In genomic region chr2:69400121-69400520, GRCh38 we compare ENCODE assay signal across 34 cellular contexts.
"Had no signal": no experiment of that assay in that cellular context is flagged by ENCODE, and none has a peak within 500 bp of the region (broad histone marks: within the 10 kb centered on the region; RNA-seq: fewer than 3 reads in every experiment).

No MANE protein-coding gene starts in this region.

- H3K4me2 ChIP-seq: KMS-11 had no signal

- H3K27ac ChIP-seq: KMS-11 had no signal

- H3K27me3 ChIP-seq: MG63 had no signal

- H3K4me3 ChIP-seq: MG63 had no signal

- H3K9me3 ChIP-seq: MG63 had no signal

- H3K9ac ChIP-seq: KMS-11 had no signal

- DNase-seq: Karpas-422, Kasumi-1, MG63, MM.1S, MV-4-11, NCI-H1048, NCI-H1092, NCI-H1092 treated with DMSO at 0.1 percent for 48 hours, NCI-H1105, NCI-H1105 treated with DMSO at 0.1 percent for 48 hours, NCI-H1417, NCI-H1417 treated with DMSO at 0.1 percent for 48 hours, NCI-H1436, NCI-H1436 treated with DMSO at 0.1 percent for 48 hours, NCI-H146, NCI-H1694, NCI-H1694 treated with DMSO at 0.1 percent for 48 hours, NCI-H187, NCI-H187 treated with DMSO at 0.1 percent for 48 hours, NCI-H1930, NCI-H2029, NCI-H2029 treated with DMSO at 0.1 percent for 48 hours, NCI-H2081, NCI-H2081 treated with DMSO at 0.1 percent for 48 hours, NCI-H2107, NCI-H2171, NCI-H2171 treated with DMSO at 0.1 percent for 48 hours, NCI-H2227 treated with DMSO at 0.1 percent for 48 hours, NCI-H226, NCI-H345, NCI-H446, NCI-H446 treated with DMSO at 0.1 percent for 48 hours, NCI-H510A had no signal
